Comparison of ENCODE assay signal across 8 cellular contexts in genomic region chr19:1410136-1410786, GRCh38. TPM values are rescaled to one million over a fixed set of nuclear protein-coding genes. Genes with fewer than 3 reads are reported as not detected.
DNase-seq lines count a peak whose midpoint lies in the region; ATAC-seq, FAIRE-seq and TF ChIP-seq lines count a peak whose summit lies in the region.

No MANE protein-coding gene starts in this region.

- H2BK120ac ChIP-seq in mesendoderm (ENCODE audit: low read depth, low read length), result no peak overlapping the region

- H3K79me1 ChIP-seq in mesendoderm (ENCODE audit: low read length), result peaks cover 2% of the 10 kb centered on the region

- H3K56ac ChIP-seq in mesendoderm (ENCODE audit: low read length), result peak overlapping the region; percentile 6

- H3K36me3 Mint-ChIP-seq in HFFc6 (ENCODE audit: low read depth), result peaks cover 6% of the 10 kb centered on the region

- ATAC-seq in A549, result no peak
- ATAC-seq in GM19324 (IDR thresholded peaks at IDR 0.05; ENCODE audit: low FRiP score, unreplicated experiment), result no peak

- no peak for TF ChIP-seq EP300 in A549 (IDR thresholded peaks at IDR 0.05)

- H2BK5ac ChIP-seq in mesendoderm (ENCODE audit: low read length), result no peak overlapping the region

- peaks cover 23% of the 10 kb centered on the region for H3K4me1 ChIP-seq in A549
- peaks cover 8% of the 10 kb centered on the region for H3K4me1 ChIP-seq in mesendoderm (ENCODE audit: control insufficient read depth, low read depth, low read length)

- H3K27ac Mint-ChIP-seq in HFFc6, result peak overlapping the region; percentile 76

- H4K8ac ChIP-seq in mesendoderm (ENCODE audit: low read depth, low read length), result no peak overlapping the region

- no peak for TF ChIP-seq RAD21 in A549 (conservative IDR thresholded peaks at IDR 0.05 in 1 of 2, IDR thresholded peaks at IDR 0.05 in 1 of 2)

- DNase-seq in A549 (ENCODE audit: low read depth in 1 of 2, low spot score in 1 of 2) (no peak), HFFc6 (no peak), mesendoderm (no peak), GM19239 (ENCODE audit: insufficient read length, low spot score) (no peak), NCI-H187 treated with DMSO at 0.1 percent for 48 hours (lab: John Stamatoyannopoulos, UW) (no peak), 8988T (no peak)

- no peak for TF ChIP-seq CTCF in A549 (IDR thresholded peaks at IDR 0.05)
- no peak for TF ChIP-seq CTCF in HFFc6 (IDR thresholded peaks at IDR 0.05)

- H3K18ac ChIP-seq in mesendoderm (ENCODE audit: low read length), result no peak overlapping the region

- peak overlapping the region; percentile 92 for H3K9ac ChIP-seq in mesendoderm (ENCODE audit: low read length)

- H3K4me2 ChIP-seq in A549 (peak overlapping the region; percentile 77), mesendoderm (ENCODE audit: low read length) (peak overlapping the region; percentile 3)

- no peaks in the 10 kb centered on the region for H3K27me3 Mint-ChIP-seq in HFFc6 (ENCODE audit: insufficient read depth)

- 97% methylated on average over 12 of the region's 23 CpGs for WGBS in A549 (ENCODE audit: missing lambda C conversion rate)
- WGBS in mesendoderm (ENCODE audit: extremely low coverage, insufficient coverage, low lambda C conversion rate), result no CpG with 5 or more reads among the region's 23 CpGs

- peak overlapping the region; percentile 98 for H3K4me3 Mint-ChIP-seq in HFFc6

- no peak overlapping the region for H4K5ac ChIP-seq in mesendoderm (ENCODE audit: low read length)

- peaks cover 73% of the 10 kb centered on the region for H3K79me2 ChIP-seq in mesendoderm (ENCODE audit: control insufficient read depth, insufficient read depth, low read length)

- no peaks in the 10 kb centered on the region for H3K9me3 ChIP-seq in A549

- TF ChIP-seq POLR2A in A549 (IDR thresholded peaks at IDR 0.05; ENCODE audit: low read length), result no peak

- H3K4me1 Mint-ChIP-seq in HFFc6 (ENCODE audit: low read depth), result peaks cover 44% of the 10 kb centered on the region

- FAIRE-seq in A549 (lab: Jason Lieb, UNC) (no peak), GM19239 (lab: Jason Lieb, UNC) (no peak)

- H2BK15ac ChIP-seq in mesendoderm (replicated peaks; ENCODE audit: low read depth), result no peak overlapping the region

- H2AK5ac ChIP-seq in mesendoderm (ENCODE audit: low read length), result no peak overlapping the region

- peak overlapping the region; percentile 15 for H3K23ac ChIP-seq in mesendoderm (ENCODE audit: low read length)

- H3K4ac ChIP-seq in mesendoderm (ENCODE audit: low read depth, low read length), result no peak overlapping the region

- POLR2A ChIA-PET in A549 (lab: Yijun Ruan, JAX), result no interaction called here

- CTCF ChIA-PET in A549 (lab: Yijun Ruan, JAX), result interaction anchor here (0.9 to 1.9 kb wide), 4 partner anchors 13 to 132 kb away, joined by 3 to 4 read pairs (median 4); no protein-coding TSS in a partner anchor

- H3K27me3 ChIP-seq in mesendoderm (ENCODE audit: insufficient read depth, low read length, poor library complexity), result no peaks in the 10 kb centered on the region

- H3K27ac ChIP-seq in A549 (no peak overlapping the region), angular gyrus (ENCODE audit: low read depth, low read length) (peak overlapping the region; percentile 32), mesendoderm (ENCODE audit: low read depth, low read length) (no peak overlapping the region)

- H3K4me3 ChIP-seq in A549 (no peak overlapping the region), mesendoderm (ENCODE audit: low read length) (no peak overlapping the region)

- H3K36me3 ChIP-seq in mesendoderm (ENCODE audit: control insufficient read depth, insufficient read depth, low read length), result peaks cover 6% of the 10 kb centered on the region

- no peaks in the 10 kb centered on the region for H3K9me3 Mint-ChIP-seq in HFFc6

TF ChIP-seq in A549, 52 proteins besides CTCF, POLR2A, EP300 and RAD21:
- TF ChIP-seq ZNF302 (CRISPR knock-in tag; IDR thresholded peaks at IDR 0.05) (no peak), NR3C1 (IDR thresholded peaks at IDR 0.05) (no peak), FOSL2 (IDR thresholded peaks at IDR 0.05) (no peak), FOSL2 (CRISPR knock-in tag; IDR thresholded peaks at IDR 0.05) (no peak)

RNA-seq across cellular contexts. Expression of gene DAZAP1, which starts 2.9 kb away (rescaled TPM):
- polyA plus RNA-seq in A549 (2011; rRNA removed), result 47.8 and 58.9 TPM in 2 replicates
- 71.1 and 85.7 TPM in 2 replicates for polyA plus RNA-seq in A549 (2012; cell fraction: cytosol; rRNA removed)
- polyA plus RNA-seq in A549 (2012; cell fraction: nucleus; rRNA removed), result 80.2 and 89.4 TPM in 2 replicates
- polyA plus RNA-seq in A549 (2017; fragmentation: RNase III; extraction: RNeasy Plus Mini Kit Qiagen cat#74134 plus additional on column Dnase treatment), result 86.3 to 87.7 TPM (median 86.5 TPM) in 3 replicates
- 29.1 and 40.5 TPM in 2 replicates for polyA minus RNA-seq in A549 (2011; rRNA and poly(A)+ RNA removed)
- 100 to 1,000 TPM in 4 of 6 experiments, 10 to 100 TPM in 2; 87.2 to 109 (median 103) TPM for total RNA-seq in HFFc6 (2021; fragmentation: NEBNext Ultra II Directional; extraction: Animal tissue kit (Norgen Biotek cat#: 25700))
- polyA plus RNA-seq in mesendoderm (2013, experiment 1 of 2), result 243 TPM
- polyA plus RNA-seq in mesendoderm (2013, experiment 2 of 2), result 246 TPM

RNA-seq across cellular contexts. Expression of gene GAMT, which starts 8.9 kb away (rescaled TPM):
- 11.3 and 13.6 TPM in 2 replicates for polyA plus RNA-seq in A549 (2011; rRNA removed)
- polyA plus RNA-seq in A549 (2012; cell fraction: cytosol; rRNA removed), result 34.6 and 46.8 TPM in 2 replicates
- 31.9 and 42.0 TPM in 2 replicates for polyA plus RNA-seq in A549 (2012; cell fraction: nucleus; rRNA removed)
- 24.7 to 26.0 TPM (median 25.7 TPM) in 3 replicates for polyA plus RNA-seq in A549 (2017; fragmentation: RNase III; extraction: RNeasy Plus Mini Kit Qiagen cat#74134 plus additional on column Dnase treatment)
- 16.9 and 19.5 TPM in 2 replicates for polyA minus RNA-seq in A549 (2011; rRNA and poly(A)+ RNA removed)
- 10 to 100 TPM; 55.2 to 71.3 (median 67.7) TPM for total RNA-seq in HFFc6 (2021; fragmentation: NEBNext Ultra II Directional; extraction: Animal tissue kit (Norgen Biotek cat#: 25700))
- polyA plus RNA-seq in mesendoderm (2013, experiment 1 of 2), result 5.3 TPM
- polyA plus RNA-seq in mesendoderm (2013, experiment 2 of 2), result 6.2 TPM

RNA-seq across cellular contexts. Expression of gene NDUFS7, which starts 26.6 kb away (rescaled TPM):
- 18.6 and 19.3 TPM in 2 replicates for polyA plus RNA-seq in A549 (2011; rRNA removed)
- 129 and 157 TPM in 2 replicates for polyA plus RNA-seq in A549 (2012; cell fraction: cytosol; rRNA removed)
- polyA plus RNA-seq in A549 (2012; cell fraction: nucleus; rRNA removed), result 103 and 186 TPM in 2 replicates
- 68.4 to 72.8 TPM (median 68.9 TPM) in 3 replicates for polyA plus RNA-seq in A549 (2017; fragmentation: RNase III; extraction: RNeasy Plus Mini Kit Qiagen cat#74134 plus additional on column Dnase treatment)
- polyA minus RNA-seq in A549 (2011; rRNA and poly(A)+ RNA removed), result 8.1 and 19.8 TPM in 2 replicates
- 100 to 1,000 TPM in 2 of 6 experiments, 10 to 100 TPM in 4; 91.9 to 105 (median 97.6) TPM for total RNA-seq in HFFc6 (2021; fragmentation: NEBNext Ultra II Directional; extraction: Animal tissue kit (Norgen Biotek cat#: 25700))
- 40.8 TPM for polyA plus RNA-seq in mesendoderm (2013, experiment 1 of 2)
- 41.7 TPM for polyA plus RNA-seq in mesendoderm (2013, experiment 2 of 2)

RNA-seq across cellular contexts. Expression of gene RPS15, which starts 27.9 kb away (rescaled TPM):
- polyA plus RNA-seq in A549 (2011; rRNA removed) (485 and 525 TPM in 2 replicates), A549 (2017; fragmentation: RNase III; extraction: RNeasy Plus Mini Kit Qiagen cat#74134 plus additional on column Dnase treatment) (1,370 to 1,458 TPM (median 1,378 TPM) in 3 replicates)
- polyA plus RNA-seq in A549 (2012; cell fraction: cytosol; rRNA removed), result 2,687 and 2,770 TPM in 2 replicates
- polyA plus RNA-seq in A549 (2012; cell fraction: nucleus; rRNA removed), result 2,142 and 3,339 TPM in 2 replicates
- polyA minus RNA-seq in A549 (2011; rRNA and poly(A)+ RNA removed), result 298 and 489 TPM in 2 replicates
- total RNA-seq in HFFc6 (2021; fragmentation: NEBNext Ultra II Directional; extraction: Animal tissue kit (Norgen Biotek cat#: 25700)), result 1,000 to 10,000 TPM; 1,047 to 1,358 (median 1,277) TPM
- 2,706 TPM for polyA plus RNA-seq in mesendoderm (2013, experiment 1 of 2)
- polyA plus RNA-seq in mesendoderm (2013, experiment 2 of 2), result 2,673 TPM

RNA-seq across cellular contexts. Expression of gene APC2, which starts 39.7 kb away (rescaled TPM):
- polyA plus RNA-seq in A549 (2011; rRNA removed), result 0.32 and 0.36 TPM in 2 replicates
- polyA plus RNA-seq in A549 (2012; cell fraction: cytosol; rRNA removed), result 1.2 and 1.5 TPM in 2 replicates
- 1.8 and 3.5 TPM in 2 replicates for polyA plus RNA-seq in A549 (2012; cell fraction: nucleus; rRNA removed)
- polyA plus RNA-seq in A549 (2017; fragmentation: RNase III; extraction: RNeasy Plus Mini Kit Qiagen cat#74134 plus additional on column Dnase treatment), result 1.3 to 1.6 TPM (median 1.6 TPM) in 3 replicates
- polyA minus RNA-seq in A549 (2011; rRNA and poly(A)+ RNA removed), result 0.68 and 1.0 TPM in 2 replicates
- total RNA-seq in HFFc6 (2021; fragmentation: NEBNext Ultra II Directional; extraction: Animal tissue kit (Norgen Biotek cat#: 25700)), result under 1 TPM; 0.18 to 0.47 (median 0.32) TPM
- 0.03 TPM for polyA plus RNA-seq in mesendoderm (2013, experiment 1 of 2)
- 0.06 TPM for polyA plus RNA-seq in mesendoderm (2013, experiment 2 of 2)
